1 cellular context compared by ENCODE assay signal in the genomic region with DNA sequence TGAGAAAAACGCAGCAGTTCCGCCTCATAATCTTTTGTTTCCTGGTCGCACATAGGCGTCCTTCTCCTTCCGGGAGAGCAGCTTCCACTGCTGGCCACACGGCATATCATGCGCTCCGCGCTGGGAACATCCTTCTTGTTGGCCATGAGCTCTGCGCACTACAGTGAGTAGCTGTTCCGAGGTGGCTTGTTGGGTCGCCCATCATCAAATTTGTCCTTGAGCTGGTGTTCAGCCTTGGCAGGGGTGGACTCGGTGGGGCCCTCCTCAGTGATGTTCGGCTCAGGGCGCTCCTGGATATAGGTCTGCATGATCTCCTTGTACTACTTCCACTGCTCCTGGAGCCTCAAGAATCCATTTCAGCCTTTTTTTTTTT.
TF ChIP-seq lines count a peak whose summit lies in the region.

No MANE protein-coding gene starts in this region.

TF ChIP-seq in K562, 482 proteins besides CTCF, POLR2A, EP300 and RAD21 (continues in another document):
- TF ChIP-seq ZNF217 (CRISPR knock-in tag; IDR thresholded peaks at IDR 0.05) (no peak), SRF (CRISPR knock-in tag; IDR thresholded peaks at IDR 0.05) (no peak), ZNF311 (CRISPR knock-in tag; IDR thresholded peaks at IDR 0.05) (no peak), RB1 (IDR thresholded peaks at IDR 0.05; ENCODE audit: low read depth) (0 out of 2 replicates have a peak, but pooled peaks have one; percentile 14), PCBP2 (IDR thresholded peaks at IDR 0.05; ENCODE audit: low read depth, low read length, poor library complexity, severe bottlenecking) (no peak), PHF20 (IDR thresholded peaks at IDR 0.05; ENCODE audit: partially characterized antibody) (no peak), ZNF133 (CRISPR knock-in tag; IDR thresholded peaks at IDR 0.05) (no peak), XRCC3 (IDR thresholded peaks at IDR 0.05) (no peak), NR2C2 (CRISPR knock-in tag; IDR thresholded peaks at IDR 0.05) (no peak), NR2C2 (tag; IDR thresholded peaks at IDR 0.05) (no peak), MBD2 (IDR thresholded peaks at IDR 0.05; ENCODE audit: borderline replicate concordance, low read depth) (no peak), PHF8 (IDR thresholded peaks at IDR 0.05; ENCODE audit: borderline replicate concordance, low read length) (peak; percentile 46; the same call in 1 of the 2 replicates), ZNF507 (tag; conservative IDR thresholded peaks at IDR 0.05) (no peak), CBFB (CRISPR knock-in tag; IDR thresholded peaks at IDR 0.05) (no peak), ZNF561 (CRISPR knock-in tag; conservative IDR thresholded peaks at IDR 0.05) (no peak), SMC3 (conservative IDR thresholded peaks at IDR 0.05; ENCODE audit: insufficient read depth, low read depth, low read length) (no peak), HOXB6 (CRISPR knock-in tag; IDR thresholded peaks at IDR 0.05; ENCODE audit: borderline replicate concordance) (no peak), L3MBTL2 (IDR thresholded peaks at IDR 0.05) (no peak)
- TF ChIP-seq, protein P1, sequence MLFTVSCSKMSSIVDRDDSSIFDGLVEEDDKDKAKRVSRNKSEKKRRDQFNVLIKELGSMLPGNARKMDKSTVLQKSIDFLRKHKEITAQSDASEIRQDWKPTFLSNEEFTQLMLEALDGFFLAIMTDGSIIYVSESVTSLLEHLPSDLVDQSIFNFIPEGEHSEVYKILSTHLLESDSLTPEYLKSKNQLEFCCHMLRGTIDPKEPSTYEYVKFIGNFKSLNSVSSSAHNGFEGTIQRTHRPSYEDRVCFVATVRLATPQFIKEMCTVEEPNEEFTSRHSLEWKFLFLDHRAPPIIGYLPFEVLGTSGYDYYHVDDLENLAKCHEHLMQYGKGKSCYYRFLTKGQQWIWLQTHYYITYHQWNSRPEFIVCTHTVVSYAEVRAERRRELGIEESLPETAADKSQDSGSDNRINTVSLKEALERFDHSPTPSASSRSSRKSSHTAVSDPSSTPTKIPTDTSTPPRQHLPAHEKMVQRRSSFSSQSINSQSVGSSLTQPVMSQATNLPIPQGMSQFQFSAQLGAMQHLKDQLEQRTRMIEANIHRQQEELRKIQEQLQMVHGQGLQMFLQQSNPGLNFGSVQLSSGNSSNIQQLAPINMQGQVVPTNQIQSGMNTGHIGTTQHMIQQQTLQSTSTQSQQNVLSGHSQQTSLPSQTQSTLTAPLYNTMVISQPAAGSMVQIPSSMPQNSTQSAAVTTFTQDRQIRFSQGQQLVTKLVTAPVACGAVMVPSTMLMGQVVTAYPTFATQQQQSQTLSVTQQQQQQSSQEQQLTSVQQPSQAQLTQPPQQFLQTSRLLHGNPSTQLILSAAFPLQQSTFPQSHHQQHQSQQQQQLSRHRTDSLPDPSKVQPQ (CRISPR knock-in tag; IDR thresholded peaks at IDR 0.05; ENCODE audit: borderline replicate concordance), result no peak
- TF ChIP-seq, protein P2, sequence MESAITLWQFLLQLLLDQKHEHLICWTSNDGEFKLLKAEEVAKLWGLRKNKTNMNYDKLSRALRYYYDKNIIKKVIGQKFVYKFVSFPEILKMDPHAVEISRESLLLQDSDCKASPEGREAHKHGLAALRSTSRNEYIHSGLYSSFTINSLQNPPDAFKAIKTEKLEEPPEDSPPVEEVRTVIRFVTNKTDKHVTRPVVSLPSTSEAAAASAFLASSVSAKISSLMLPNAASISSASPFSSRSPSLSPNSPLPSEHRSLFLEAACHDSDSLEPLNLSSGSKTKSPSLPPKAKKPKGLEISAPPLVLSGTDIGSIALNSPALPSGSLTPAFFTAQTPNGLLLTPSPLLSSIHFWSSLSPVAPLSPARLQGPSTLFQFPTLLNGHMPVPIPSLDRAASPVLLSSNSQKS (CRISPR knock-in tag; IDR thresholded peaks at IDR 0.05), result no peak
- TF ChIP-seq, protein P3, sequence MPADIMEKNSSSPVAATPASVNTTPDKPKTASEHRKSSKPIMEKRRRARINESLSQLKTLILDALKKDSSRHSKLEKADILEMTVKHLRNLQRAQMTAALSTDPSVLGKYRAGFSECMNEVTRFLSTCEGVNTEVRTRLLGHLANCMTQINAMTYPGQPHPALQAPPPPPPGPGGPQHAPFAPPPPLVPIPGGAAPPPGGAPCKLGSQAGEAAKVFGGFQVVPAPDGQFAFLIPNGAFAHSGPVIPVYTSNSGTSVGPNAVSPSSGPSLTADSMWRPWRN (IDR thresholded peaks at IDR 0.05; ENCODE audit: low read depth), result no peak
- TF ChIP-seq, protein P4, sequence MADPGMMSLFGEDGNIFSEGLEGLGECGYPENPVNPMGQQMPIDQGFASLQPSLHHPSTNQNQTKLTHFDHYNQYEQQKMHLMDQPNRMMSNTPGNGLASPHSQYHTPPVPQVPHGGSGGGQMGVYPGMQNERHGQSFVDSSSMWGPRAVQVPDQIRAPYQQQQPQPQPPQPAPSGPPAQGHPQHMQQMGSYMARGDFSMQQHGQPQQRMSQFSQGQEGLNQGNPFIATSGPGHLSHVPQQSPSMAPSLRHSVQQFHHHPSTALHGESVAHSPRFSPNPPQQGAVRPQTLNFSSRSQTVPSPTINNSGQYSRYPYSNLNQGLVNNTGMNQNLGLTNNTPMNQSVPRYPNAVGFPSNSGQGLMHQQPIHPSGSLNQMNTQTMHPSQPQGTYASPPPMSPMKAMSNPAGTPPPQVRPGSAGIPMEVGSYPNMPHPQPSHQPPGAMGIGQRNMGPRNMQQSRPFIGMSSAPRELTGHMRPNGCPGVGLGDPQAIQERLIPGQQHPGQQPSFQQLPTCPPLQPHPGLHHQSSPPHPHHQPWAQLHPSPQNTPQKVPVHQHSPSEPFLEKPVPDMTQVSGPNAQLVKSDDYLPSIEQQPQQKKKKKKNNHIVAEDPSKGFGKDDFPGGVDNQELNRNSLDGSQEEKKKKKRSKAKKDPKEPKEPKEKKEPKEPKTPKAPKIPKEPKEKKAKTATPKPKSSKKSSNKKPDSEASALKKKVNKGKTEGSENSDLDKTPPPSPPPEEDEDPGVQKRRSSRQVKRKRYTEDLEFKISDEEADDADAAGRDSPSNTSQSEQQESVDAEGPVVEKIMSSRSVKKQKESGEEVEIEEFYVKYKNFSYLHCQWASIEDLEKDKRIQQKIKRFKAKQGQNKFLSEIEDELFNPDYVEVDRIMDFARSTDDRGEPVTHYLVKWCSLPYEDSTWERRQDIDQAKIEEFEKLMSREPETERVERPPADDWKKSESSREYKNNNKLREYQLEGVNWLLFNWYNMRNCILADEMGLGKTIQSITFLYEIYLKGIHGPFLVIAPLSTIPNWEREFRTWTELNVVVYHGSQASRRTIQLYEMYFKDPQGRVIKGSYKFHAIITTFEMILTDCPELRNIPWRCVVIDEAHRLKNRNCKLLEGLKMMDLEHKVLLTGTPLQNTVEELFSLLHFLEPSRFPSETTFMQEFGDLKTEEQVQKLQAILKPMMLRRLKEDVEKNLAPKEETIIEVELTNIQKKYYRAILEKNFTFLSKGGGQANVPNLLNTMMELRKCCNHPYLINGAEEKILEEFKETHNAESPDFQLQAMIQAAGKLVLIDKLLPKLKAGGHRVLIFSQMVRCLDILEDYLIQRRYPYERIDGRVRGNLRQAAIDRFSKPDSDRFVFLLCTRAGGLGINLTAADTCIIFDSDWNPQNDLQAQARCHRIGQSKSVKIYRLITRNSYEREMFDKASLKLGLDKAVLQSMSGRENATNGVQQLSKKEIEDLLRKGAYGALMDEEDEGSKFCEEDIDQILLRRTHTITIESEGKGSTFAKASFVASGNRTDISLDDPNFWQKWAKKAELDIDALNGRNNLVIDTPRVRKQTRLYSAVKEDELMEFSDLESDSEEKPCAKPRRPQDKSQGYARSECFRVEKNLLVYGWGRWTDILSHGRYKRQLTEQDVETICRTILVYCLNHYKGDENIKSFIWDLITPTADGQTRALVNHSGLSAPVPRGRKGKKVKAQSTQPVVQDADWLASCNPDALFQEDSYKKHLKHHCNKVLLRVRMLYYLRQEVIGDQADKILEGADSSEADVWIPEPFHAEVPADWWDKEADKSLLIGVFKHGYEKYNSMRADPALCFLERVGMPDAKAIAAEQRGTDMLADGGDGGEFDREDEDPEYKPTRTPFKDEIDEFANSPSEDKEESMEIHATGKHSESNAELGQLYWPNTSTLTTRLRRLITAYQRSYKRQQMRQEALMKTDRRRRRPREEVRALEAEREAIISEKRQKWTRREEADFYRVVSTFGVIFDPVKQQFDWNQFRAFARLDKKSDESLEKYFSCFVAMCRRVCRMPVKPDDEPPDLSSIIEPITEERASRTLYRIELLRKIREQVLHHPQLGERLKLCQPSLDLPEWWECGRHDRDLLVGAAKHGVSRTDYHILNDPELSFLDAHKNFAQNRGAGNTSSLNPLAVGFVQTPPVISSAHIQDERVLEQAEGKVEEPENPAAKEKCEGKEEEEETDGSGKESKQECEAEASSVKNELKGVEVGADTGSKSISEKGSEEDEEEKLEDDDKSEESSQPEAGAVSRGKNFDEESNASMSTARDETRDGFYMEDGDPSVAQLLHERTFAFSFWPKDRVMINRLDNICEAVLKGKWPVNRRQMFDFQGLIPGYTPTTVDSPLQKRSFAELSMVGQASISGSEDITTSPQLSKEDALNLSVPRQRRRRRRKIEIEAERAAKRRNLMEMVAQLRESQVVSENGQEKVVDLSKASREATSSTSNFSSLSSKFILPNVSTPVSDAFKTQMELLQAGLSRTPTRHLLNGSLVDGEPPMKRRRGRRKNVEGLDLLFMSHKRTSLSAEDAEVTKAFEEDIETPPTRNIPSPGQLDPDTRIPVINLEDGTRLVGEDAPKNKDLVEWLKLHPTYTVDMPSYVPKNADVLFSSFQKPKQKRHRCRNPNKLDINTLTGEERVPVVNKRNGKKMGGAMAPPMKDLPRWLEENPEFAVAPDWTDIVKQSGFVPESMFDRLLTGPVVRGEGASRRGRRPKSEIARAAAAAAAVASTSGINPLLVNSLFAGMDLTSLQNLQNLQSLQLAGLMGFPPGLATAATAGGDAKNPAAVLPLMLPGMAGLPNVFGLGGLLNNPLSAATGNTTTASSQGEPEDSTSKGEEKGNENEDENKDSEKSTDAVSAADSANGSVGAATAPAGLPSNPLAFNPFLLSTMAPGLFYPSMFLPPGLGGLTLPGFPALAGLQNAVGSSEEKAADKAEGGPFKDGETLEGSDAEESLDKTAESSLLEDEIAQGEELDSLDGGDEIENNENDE (IDR thresholded peaks at IDR 0.05; ENCODE audit: low read depth, low read length), result no peak
- TF ChIP-seq, protein P5, sequence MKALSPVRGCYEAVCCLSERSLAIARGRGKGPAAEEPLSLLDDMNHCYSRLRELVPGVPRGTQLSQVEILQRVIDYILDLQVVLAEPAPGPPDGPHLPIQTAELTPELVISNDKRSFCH (CRISPR knock-in tag; IDR thresholded peaks at IDR 0.05), result no peak
- TF ChIP-seq, protein P5 (tag; IDR thresholded peaks at IDR 0.05), result no peak
- TF ChIP-seq, protein P6, sequence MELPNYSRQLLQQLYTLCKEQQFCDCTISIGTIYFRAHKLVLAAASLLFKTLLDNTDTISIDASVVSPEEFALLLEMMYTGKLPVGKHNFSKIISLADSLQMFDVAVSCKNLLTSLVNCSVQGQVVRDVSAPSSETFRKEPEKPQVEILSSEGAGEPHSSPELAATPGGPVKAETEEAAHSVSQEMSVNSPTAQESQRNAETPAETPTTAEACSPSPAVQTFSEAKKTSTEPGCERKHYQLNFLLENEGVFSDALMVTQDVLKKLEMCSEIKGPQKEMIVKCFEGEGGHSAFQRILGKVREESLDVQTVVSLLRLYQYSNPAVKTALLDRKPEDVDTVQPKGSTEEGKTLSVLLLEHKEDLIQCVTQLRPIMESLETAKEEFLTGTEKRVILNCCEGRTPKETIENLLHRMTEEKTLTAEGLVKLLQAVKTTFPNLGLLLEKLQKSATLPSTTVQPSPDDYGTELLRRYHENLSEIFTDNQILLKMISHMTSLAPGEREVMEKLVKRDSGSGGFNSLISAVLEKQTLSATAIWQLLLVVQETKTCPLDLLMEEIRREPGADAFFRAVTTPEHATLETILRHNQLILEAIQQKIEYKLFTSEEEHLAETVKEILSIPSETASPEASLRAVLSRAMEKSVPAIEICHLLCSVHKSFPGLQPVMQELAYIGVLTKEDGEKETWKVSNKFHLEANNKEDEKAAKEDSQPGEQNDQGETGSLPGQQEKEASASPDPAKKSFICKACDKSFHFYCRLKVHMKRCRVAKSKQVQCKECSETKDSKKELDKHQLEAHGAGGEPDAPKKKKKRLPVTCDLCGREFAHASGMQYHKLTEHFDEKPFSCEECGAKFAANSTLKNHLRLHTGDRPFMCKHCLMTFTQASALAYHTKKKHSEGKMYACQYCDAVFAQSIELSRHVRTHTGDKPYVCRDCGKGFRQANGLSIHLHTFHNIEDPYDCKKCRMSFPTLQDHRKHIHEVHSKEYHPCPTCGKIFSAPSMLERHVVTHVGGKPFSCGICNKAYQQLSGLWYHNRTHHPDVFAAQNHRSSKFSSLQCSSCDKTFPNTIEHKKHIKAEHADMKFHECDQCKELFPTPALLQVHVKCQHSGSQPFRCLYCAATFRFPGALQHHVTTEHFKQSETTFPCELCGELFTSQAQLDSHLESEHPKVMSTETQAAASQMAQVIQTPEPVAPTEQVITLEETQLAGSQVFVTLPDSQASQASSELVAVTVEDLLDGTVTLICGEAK (IDR thresholded peaks at IDR 0.05), result 0 out of 2 replicates have a peak, but pooled peaks have one; percentile 15
- TF ChIP-seq, protein P6 (CRISPR knock-in tag; IDR thresholded peaks at IDR 0.05), result no peak
